1 cellular context compared by ENCODE assay signal in genomic region chr11:116199182-116199581, GRCh38.
TF ChIP-seq lines count a peak whose summit lies in the region.

No MANE protein-coding gene starts in this region.

TF ChIP-seq in GM12878, 131 proteins besides CTCF, POLR2A, EP300 and RAD21 (continued from another document):
- TF ChIP-seq, protein P1, sequence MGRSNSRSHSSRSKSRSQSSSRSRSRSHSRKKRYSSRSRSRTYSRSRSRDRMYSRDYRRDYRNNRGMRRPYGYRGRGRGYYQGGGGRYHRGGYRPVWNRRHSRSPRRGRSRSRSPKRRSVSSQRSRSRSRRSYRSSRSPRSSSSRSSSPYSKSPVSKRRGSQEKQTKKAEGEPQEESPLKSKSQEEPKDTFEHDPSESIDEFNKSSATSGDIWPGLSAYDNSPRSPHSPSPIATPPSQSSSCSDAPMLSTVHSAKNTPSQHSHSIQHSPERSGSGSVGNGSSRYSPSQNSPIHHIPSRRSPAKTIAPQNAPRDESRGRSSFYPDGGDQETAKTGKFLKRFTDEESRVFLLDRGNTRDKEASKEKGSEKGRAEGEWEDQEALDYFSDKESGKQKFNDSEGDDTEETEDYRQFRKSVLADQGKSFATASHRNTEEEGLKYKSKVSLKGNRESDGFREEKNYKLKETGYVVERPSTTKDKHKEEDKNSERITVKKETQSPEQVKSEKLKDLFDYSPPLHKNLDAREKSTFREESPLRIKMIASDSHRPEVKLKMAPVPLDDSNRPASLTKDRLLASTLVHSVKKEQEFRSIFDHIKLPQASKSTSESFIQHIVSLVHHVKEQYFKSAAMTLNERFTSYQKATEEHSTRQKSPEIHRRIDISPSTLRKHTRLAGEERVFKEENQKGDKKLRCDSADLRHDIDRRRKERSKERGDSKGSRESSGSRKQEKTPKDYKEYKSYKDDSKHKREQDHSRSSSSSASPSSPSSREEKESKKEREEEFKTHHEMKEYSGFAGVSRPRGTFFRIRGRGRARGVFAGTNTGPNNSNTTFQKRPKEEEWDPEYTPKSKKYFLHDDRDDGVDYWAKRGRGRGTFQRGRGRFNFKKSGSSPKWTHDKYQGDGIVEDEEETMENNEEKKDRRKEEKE (IDR thresholded peaks at IDR 0.05): no peak
- TF ChIP-seq POLR2AphosphoS5 (IDR thresholded peaks at IDR 0.05; ENCODE audit: low read length) (no peak), RELB (IDR thresholded peaks at IDR 0.05; ENCODE audit: low read depth) (no peak), NBN (IDR thresholded peaks at IDR 0.05) (no peak), JUNB (IDR thresholded peaks at IDR 0.05) (no peak), FOS (IDR thresholded peaks at IDR 0.05; ENCODE audit: borderline replicate concordance, extremely low read depth, insufficient read length) (no peak), ZSCAN29 (IDR thresholded peaks at IDR 0.05) (no peak), DPF2 (IDR thresholded peaks at IDR 0.05) (no peak), ATF7 (IDR thresholded peaks at IDR 0.05; ENCODE audit: low read depth) (no peak), RAD51 (IDR thresholded peaks at IDR 0.05) (no peak), JUND (IDR thresholded peaks at IDR 0.05; ENCODE audit: low read depth, low read length) (no peak), CHD1 (IDR thresholded peaks at IDR 0.05; ENCODE audit: low read depth, low read length) (no peak)
- TF ChIP-seq, protein P2, sequence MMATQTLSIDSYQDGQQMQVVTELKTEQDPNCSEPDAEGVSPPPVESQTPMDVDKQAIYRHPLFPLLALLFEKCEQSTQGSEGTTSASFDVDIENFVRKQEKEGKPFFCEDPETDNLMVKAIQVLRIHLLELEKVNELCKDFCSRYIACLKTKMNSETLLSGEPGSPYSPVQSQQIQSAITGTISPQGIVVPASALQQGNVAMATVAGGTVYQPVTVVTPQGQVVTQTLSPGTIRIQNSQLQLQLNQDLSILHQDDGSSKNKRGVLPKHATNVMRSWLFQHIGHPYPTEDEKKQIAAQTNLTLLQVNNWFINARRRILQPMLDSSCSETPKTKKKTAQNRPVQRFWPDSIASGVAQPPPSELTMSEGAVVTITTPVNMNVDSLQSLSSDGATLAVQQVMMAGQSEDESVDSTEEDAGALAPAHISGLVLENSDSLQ (IDR thresholded peaks at IDR 0.05): no peak
- TF ChIP-seq, protein P3, sequence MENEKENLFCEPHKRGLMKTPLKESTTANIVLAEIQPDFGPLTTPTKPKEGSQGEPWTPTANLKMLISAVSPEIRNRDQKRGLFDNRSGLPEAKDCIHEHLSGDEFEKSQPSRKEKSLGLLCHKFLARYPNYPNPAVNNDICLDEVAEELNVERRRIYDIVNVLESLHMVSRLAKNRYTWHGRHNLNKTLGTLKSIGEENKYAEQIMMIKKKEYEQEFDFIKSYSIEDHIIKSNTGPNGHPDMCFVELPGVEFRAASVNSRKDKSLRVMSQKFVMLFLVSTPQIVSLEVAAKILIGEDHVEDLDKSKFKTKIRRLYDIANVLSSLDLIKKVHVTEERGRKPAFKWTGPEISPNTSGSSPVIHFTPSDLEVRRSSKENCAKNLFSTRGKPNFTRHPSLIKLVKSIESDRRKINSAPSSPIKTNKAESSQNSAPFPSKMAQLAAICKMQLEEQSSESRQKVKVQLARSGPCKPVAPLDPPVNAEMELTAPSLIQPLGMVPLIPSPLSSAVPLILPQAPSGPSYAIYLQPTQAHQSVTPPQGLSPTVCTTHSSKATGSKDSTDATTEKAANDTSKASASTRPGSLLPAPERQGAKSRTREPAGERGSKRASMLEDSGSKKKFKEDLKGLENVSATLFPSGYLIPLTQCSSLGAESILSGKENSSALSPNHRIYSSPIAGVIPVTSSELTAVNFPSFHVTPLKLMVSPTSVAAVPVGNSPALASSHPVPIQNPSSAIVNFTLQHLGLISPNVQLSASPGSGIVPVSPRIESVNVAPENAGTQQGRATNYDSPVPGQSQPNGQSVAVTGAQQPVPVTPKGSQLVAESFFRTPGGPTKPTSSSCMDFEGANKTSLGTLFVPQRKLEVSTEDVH (IDR thresholded peaks at IDR 0.05; ENCODE audit: low read depth, partially characterized antibody): no peak
